ENCODE assay signal across 8 cellular contexts in the genomic region with DNA sequence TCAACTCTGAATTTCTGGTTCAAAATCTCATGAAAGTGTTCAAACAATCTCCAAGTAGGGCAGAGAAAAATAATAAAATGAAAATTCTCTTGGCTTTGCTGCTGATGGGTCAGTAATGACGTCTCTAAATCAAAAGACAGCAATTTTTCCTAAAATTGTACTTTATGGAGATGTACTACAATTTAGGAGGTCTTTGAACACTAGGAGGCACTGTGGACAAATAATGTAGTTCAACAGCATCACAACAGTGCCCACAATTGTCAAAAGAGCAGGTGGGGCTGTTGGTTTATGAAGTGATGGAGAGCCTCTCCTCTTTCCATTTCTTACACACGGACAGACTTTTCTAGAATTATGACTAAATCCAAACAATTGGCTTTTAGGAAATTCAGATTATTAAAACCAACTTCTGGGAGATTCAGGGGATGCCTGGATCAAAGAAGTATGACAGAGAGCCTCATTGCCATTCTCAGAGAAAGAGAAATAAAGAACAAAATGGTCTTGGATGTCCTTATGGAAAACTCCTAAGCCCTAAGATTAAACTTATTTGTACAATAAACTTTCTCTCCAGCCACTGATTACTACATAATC. TPM values are rescaled to one million over a fixed set of nuclear protein-coding genes. Genes with fewer than 3 reads are reported as not detected.
DNase-seq lines count a peak whose midpoint lies in the region; ATAC-seq and TF ChIP-seq lines count a peak whose summit lies in the region.

No MANE protein-coding gene starts in this region.

- DNase-seq in activated CD4-positive, alpha-beta T cell treated with anti-CD3 and anti-CD28 coated beads for 36 hours, result peak; percentile 33
- DNase-seq in activated CD4-positive, alpha-beta T cell treated with anti-CD3 and anti-CD28 coated beads, Interleukin-2, amount 50 U/mL, for 4 hours, result no peak
- DNase-seq in KG1 (lab: John Stamatoyannopoulos, UW) (peak; percentile 41), NT2/D1 (ENCODE audit: low read depth, low spot score) (peak; percentile 36), inferior parietal cortex (ENCODE audit: extremely low spot score) (peak; percentile 83), cerebellar nuclear complex (lab: John Stamatoyannopoulos, UW) (no peak)
- no peak for DNase-seq in stimulated activated naive B cell treated with anti-CD40 and anti-IgM and Interleukin-4, amounts not matched to agents 10 μg/mL and 1 μg/mL and 100 μg/mL, for 72 hours

- no peak overlapping the region for H3K4me3 ChIP-seq in NT2/D1 (ENCODE audit: insufficient read length, low read depth)

- intact Hi-C loops in activated CD4-positive, alpha-beta T cell treated with anti-CD3 and anti-CD28 coated beads for 36 hours (cut with DNase I, micrococcal nuclease), result loop anchor here (1.0 to 5.0 kb wide), 4 partner anchors 42 to 216 kb away; a partner anchor contains a TSS

- POLR2A ChIA-PET in activated CD4-positive, alpha-beta T cell treated with anti-CD3 and anti-CD28 coated beads for 36 hours (lab: Charles Lee), result no interaction called here

- no peak overlapping the region for H3K9ac ChIP-seq in NT2/D1 (ENCODE audit: insufficient read length, low read depth)

- H3K27ac Mint-ChIP-seq in activated CD4-positive, alpha-beta T cell treated with anti-CD3 and anti-CD28 coated beads for 36 hours, result no peak overlapping the region
- H3K27ac Mint-ChIP-seq in brain, result peak overlapping the region in 3 of 5 experiments; percentile 64 to 84 (median 75)
- H3K27ac Mint-ChIP-seq in stimulated activated naive B cell treated with anti-CD40 and anti-IgM and Interleukin-4, amounts not matched to agents 10 μg/mL and 1 μg/mL and 100 μg/mL, for 72 hours, result no peak overlapping the region

- peak; percentile 90 for ATAC-seq in activated CD4-positive, alpha-beta T cell treated with anti-CD3 and anti-CD28 coated beads for 36 hours
- peak; percentile 86 to 94 for ATAC-seq in stimulated activated naive B cell treated with anti-CD40 and anti-IgM and Interleukin-4, amounts not matched to agents 10 μg/mL and 1 μg/mL and 100 μg/mL, for 72 hours (replicated peaks)

- no peaks in the 10 kb centered on the region for H3K27me3 Mint-ChIP-seq in activated CD4-positive, alpha-beta T cell treated with anti-CD3 and anti-CD28 coated beads for 36 hours
- H3K27me3 Mint-ChIP-seq in brain, result no peaks in the 10 kb centered on the region
- no peaks in the 10 kb centered on the region for H3K27me3 Mint-ChIP-seq in stimulated activated naive B cell treated with anti-CD40 and anti-IgM and Interleukin-4, amounts not matched to agents 10 μg/mL and 1 μg/mL and 100 μg/mL, for 72 hours

- no peaks in the 10 kb centered on the region for H3K9me3 Mint-ChIP-seq in activated CD4-positive, alpha-beta T cell treated with anti-CD3 and anti-CD28 coated beads for 36 hours (ENCODE audit: low read depth)
- no peaks in the 10 kb centered on the region for H3K9me3 Mint-ChIP-seq in brain
- no peaks in the 10 kb centered on the region for H3K9me3 Mint-ChIP-seq in stimulated activated naive B cell treated with anti-CD40 and anti-IgM and Interleukin-4, amounts not matched to agents 10 μg/mL and 1 μg/mL and 100 μg/mL, for 72 hours

- TF ChIP-seq CTCF in brain (conservative IDR thresholded peaks at IDR 0.05), result peak; percentile 76 to 79

- peaks cover 2% of the 10 kb centered on the region for H3K4me1 Mint-ChIP-seq in activated CD4-positive, alpha-beta T cell treated with anti-CD3 and anti-CD28 coated beads for 36 hours
- H3K4me1 Mint-ChIP-seq in brain, result no peaks in the 10 kb centered on the region
- peaks cover 0 to 6% of the 10 kb centered on the region in 2 donors for H3K4me1 Mint-ChIP-seq in stimulated activated naive B cell treated with anti-CD40 and anti-IgM and Interleukin-4, amounts not matched to agents 10 μg/mL and 1 μg/mL and 100 μg/mL, for 72 hours

- H3K36me3 ChIP-seq in NT2/D1 (ENCODE audit: insufficient read depth, insufficient read length, low read length), result peaks cover 47% of the 10 kb centered on the region

- no peak overlapping the region for H3K4me3 Mint-ChIP-seq in activated CD4-positive, alpha-beta T cell treated with anti-CD3 and anti-CD28 coated beads for 36 hours
- no peak overlapping the region for H3K4me3 Mint-ChIP-seq in brain
- no peak overlapping the region for H3K4me3 Mint-ChIP-seq in stimulated activated naive B cell treated with anti-CD40 and anti-IgM and Interleukin-4, amounts not matched to agents 10 μg/mL and 1 μg/mL and 100 μg/mL, for 72 hours

- CTCF ChIA-PET in activated CD4-positive, alpha-beta T cell treated with anti-CD3 and anti-CD28 coated beads for 36 hours (lab: Charles Lee), result interaction anchor here (0.7 to 2.0 kb wide), 5 partner anchors 11 to 792 kb away, joined by 3 to 8 read pairs (median 4); a partner anchor contains a TSS

- H3K9me3 ChIP-seq in NT2/D1 (ENCODE audit: insufficient read depth, low read length), result no peaks in the 10 kb centered on the region

- H3K4me1 ChIP-seq in NT2/D1 (ENCODE audit: insufficient read depth, insufficient read length), result no peaks in the 10 kb centered on the region

- H3K36me3 Mint-ChIP-seq in activated CD4-positive, alpha-beta T cell treated with anti-CD3 and anti-CD28 coated beads for 36 hours (ENCODE audit: low read depth), result peaks cover 49% of the 10 kb centered on the region
- peaks cover 58% of the 10 kb centered on the region for H3K36me3 Mint-ChIP-seq in brain
- H3K36me3 Mint-ChIP-seq in stimulated activated naive B cell treated with anti-CD40 and anti-IgM and Interleukin-4, amounts not matched to agents 10 μg/mL and 1 μg/mL and 100 μg/mL, for 72 hours, result peaks cover 29 to 50% of the 10 kb centered on the region in 2 donors

- no peaks in the 10 kb centered on the region for H3K27me3 ChIP-seq in NT2/D1 (ENCODE audit: insufficient read depth, insufficient read length)

RNA-seq across cellular contexts. Expression of a gene that starts 23.8 kb away (rescaled TPM):
- 10 to 100 TPM; 28.6 to 29.5 TPM for total RNA-seq in activated CD4-positive, alpha-beta T cell treated with anti-CD3 and anti-CD28 coated beads for 36 hours
- polyA plus RNA-seq in brain (ENCODE audit: insufficient read depth, low read depth, low replicate concordance), result 17.9 TPM

RNA-seq across cellular contexts. Expression of a gene that starts 38.8 kb away (rescaled TPM):
- 1 to 10 TPM; 1.2 to 1.4 TPM for total RNA-seq in activated CD4-positive, alpha-beta T cell treated with anti-CD3 and anti-CD28 coated beads for 36 hours
- polyA plus RNA-seq in brain (ENCODE audit: insufficient read depth, low read depth, low replicate concordance), result 20.0 TPM

RNA-seq across cellular contexts. Expression of a gene that starts 39.4 kb away (rescaled TPM):
- under 1 TPM; 0.18 to 0.37 TPM for total RNA-seq in activated CD4-positive, alpha-beta T cell treated with anti-CD3 and anti-CD28 coated beads for 36 hours
- polyA plus RNA-seq in brain (ENCODE audit: insufficient read depth, low read depth, low replicate concordance), result 3.1 TPM

RNA-seq across cellular contexts. Expression of a gene that starts 39.9 kb away (rescaled TPM):
- not detected for total RNA-seq in activated CD4-positive, alpha-beta T cell treated with anti-CD3 and anti-CD28 coated beads for 36 hours
- polyA plus RNA-seq in brain (ENCODE audit: insufficient read depth, low read depth, low replicate concordance), result 64.8 TPM

RNA-seq across cellular contexts. Expression of a gene that starts 44.3 kb away (rescaled TPM):
- under 1 TPM; 0.73 to 0.97 TPM for total RNA-seq in activated CD4-positive, alpha-beta T cell treated with anti-CD3 and anti-CD28 coated beads for 36 hours
- polyA plus RNA-seq in brain (ENCODE audit: insufficient read depth, low read depth, low replicate concordance), result 38.5 TPM

Comparison
In these comparisons a context has a peak if more than half of its experiments do, and no peak if none do; other contexts are left out.
1. DNase-seq: peak in activated CD4-positive, alpha-beta T cell treated with anti-CD3 and anti-CD28 coated beads for 36 hours (single experiment), KG1 (single experiment), NT2/D1 (single experiment) and inferior parietal cortex (single experiment); none in activated CD4-positive, alpha-beta T cell treated with anti-CD3 and anti-CD28 coated beads, Interleukin-2, amount 50 U/mL, for 4 hours (0 of 2), stimulated activated naive B cell treated with anti-CD40 and anti-IgM and Interleukin-4, amounts not matched to agents 10 μg/mL and 1 μg/mL and 100 μg/mL, for 72 hours (single experiment) and cerebellar nuclear complex (0 of 2).
2. H3K27ac Mint-ChIP-seq: peak in brain (3 of 5); none in activated CD4-positive, alpha-beta T cell treated with anti-CD3 and anti-CD28 coated beads for 36 hours (single experiment) and stimulated activated naive B cell treated with anti-CD40 and anti-IgM and Interleukin-4, amounts not matched to agents 10 μg/mL and 1 μg/mL and 100 μg/mL, for 72 hours (single experiment).